Comparison of ENCODE assay signal across 1 cellular context in the genomic region with DNA sequence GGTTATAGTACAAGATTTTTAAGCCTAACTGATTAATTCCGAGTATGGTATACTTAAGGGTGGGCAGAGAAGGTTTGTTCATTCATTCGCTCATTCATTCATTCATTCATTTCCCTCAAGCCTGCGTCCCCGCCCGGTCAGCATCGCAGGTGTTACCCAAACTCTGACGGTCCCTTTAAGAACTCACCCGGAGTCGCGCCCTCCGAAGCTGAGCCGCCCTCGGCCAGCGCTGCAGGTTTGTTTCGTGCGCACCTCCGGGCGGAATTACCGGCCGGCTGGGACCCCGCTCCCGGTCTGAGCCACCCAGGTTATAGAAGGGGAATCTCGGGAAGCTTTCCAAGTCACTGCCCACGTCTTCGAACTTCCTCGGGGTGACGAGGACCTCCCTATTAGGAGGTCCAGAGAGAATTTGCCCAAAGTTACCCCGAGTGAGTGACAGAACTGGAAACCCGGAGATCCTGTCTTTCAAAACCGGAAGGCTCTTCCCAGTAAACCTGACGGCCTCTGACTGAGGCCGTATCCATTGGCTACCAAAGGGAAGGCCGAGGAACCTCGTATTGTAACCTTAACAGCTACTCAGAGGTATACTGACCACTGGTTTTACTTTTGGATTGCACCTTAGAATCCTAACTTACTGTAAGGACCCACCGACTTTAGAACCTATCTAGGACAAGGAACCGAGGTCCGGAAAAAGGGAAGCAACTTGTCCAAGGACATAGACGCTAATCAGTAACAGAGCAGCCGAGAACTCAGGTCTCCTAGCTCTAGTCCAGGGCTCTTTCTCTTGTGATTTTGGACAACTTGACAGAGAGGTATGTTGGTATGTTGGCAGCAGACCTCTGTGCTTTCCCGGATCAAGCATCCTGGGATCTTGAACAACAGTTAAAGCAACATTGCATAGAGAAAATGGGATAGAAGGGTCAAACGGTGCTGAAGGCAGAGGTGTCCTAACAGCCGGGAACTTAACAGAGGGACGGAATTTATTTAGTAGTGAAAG.
TF ChIP-seq lines count a peak whose summit lies in the region.

No MANE protein-coding gene starts in this region.

TF ChIP-seq in GM12878, 131 proteins besides CTCF, POLR2A, EP300 and RAD21 (continued from another document):
- no peak for TF ChIP-seq SRF (IDR thresholded peaks at IDR 0.05; ENCODE audit: low read depth in 2 of 2, low read length in 2 of 2)
- no peak for TF ChIP-seq BRCA1 (IDR thresholded peaks at IDR 0.05; ENCODE audit: low read depth, low read length)
- TF ChIP-seq DPF2 (IDR thresholded peaks at IDR 0.05): no peak
- no peak for TF ChIP-seq BCL11A (IDR thresholded peaks at IDR 0.05; ENCODE audit: low read depth, low read length)
- no peak for TF ChIP-seq MXI1 (IDR thresholded peaks at IDR 0.05; ENCODE audit: low read depth, low read length)
- 0 out of 2 replicates have a peak, but pooled peaks have one; percentile 6 for TF ChIP-seq PKNOX1 (IDR thresholded peaks at IDR 0.05)
- TF ChIP-seq, protein P1, sequence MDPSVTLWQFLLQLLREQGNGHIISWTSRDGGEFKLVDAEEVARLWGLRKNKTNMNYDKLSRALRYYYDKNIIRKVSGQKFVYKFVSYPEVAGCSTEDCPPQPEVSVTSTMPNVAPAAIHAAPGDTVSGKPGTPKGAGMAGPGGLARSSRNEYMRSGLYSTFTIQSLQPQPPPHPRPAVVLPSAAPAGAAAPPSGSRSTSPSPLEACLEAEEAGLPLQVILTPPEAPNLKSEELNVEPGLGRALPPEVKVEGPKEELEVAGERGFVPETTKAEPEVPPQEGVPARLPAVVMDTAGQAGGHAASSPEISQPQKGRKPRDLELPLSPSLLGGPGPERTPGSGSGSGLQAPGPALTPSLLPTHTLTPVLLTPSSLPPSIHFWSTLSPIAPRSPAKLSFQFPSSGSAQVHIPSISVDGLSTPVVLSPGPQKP (IDR thresholded peaks at IDR 0.05; ENCODE audit: low read depth, low read length): no peak
- 0 out of 2 replicates have a peak, but pooled peaks have one; percentile 5 for TF ChIP-seq TCF12 (IDR thresholded peaks at IDR 0.05; ENCODE audit: low read depth, low read length)
- TF ChIP-seq IKZF1 (conservative IDR thresholded peaks at IDR 0.05): peak; percentile 24; the same call in 1 of the 2 replicates
- TF ChIP-seq PML (IDR thresholded peaks at IDR 0.05; ENCODE audit: low read length): no peak; the same call in 1 of the 2 replicates
- no peak for TF ChIP-seq MYB (IDR thresholded peaks at IDR 0.05; ENCODE audit: borderline replicate concordance, low read depth, low read length)
- no peak for TF ChIP-seq SMARCA5 (IDR thresholded peaks at IDR 0.05)
- TF ChIP-seq KAT2A (conservative IDR thresholded peaks at IDR 0.05; ENCODE audit: control insufficient read depth, low read depth, low read length): no peak
- TF ChIP-seq IRF4 (IDR thresholded peaks at IDR 0.05; ENCODE audit: low read depth, low read length): no peak
- TF ChIP-seq NRF1 (conservative IDR thresholded peaks at IDR 0.05; ENCODE audit: low read depth, low read length): no peak
- no peak for TF ChIP-seq JUND (IDR thresholded peaks at IDR 0.05; ENCODE audit: low read depth, low read length)
- TF ChIP-seq CBX5 (IDR thresholded peaks at IDR 0.05; ENCODE audit: low read depth): no peak
TF ChIP-seq in GM12878: peak in this region for 4.
